ENCODE assay signal across 12 cellular contexts in genomic region chr9:84953252-84953773, GRCh38.
DNase-seq lines count a peak whose midpoint lies in the region; ATAC-seq and TF ChIP-seq lines count a peak whose summit lies in the region.
"Had no signal": no experiment of that assay in that cellular context is flagged by ENCODE, and none has a peak within 500 bp of the region (broad histone marks: within the 10 kb centered on the region; RNA-seq: fewer than 3 reads in every experiment).

No MANE protein-coding gene starts in this region.

- H3K36me3 Mint-ChIP-seq in brain (peaks cover 47% of the 10 kb centered on the region), neural progenitor cell (peaks cover 3% of the 10 kb centered on the region)

- POLR2A ChIA-PET in HEK293 (lab: Yijun Ruan, JAX), result no interaction called here

- H2AFZ ChIP-seq in neural progenitor cell (replicated peaks), result no peak overlapping the region

- H3K79me2 ChIP-seq in neural progenitor cell (ENCODE audit: low read depth), result no peaks in the 10 kb centered on the region

- TF ChIP-seq CTCF in HEK293 (tag by site-specific recombination; IDR thresholded peaks at IDR 0.05) (no peak), brain (conservative IDR thresholded peaks at IDR 0.05) (no peak), dorsolateral prefrontal cortex (IDR thresholded peaks at IDR 0.05 in 54 of 56, conservative IDR thresholded peaks at IDR 0.05 in 2 of 56; ENCODE audit: low read depth in 1 of 56, partially characterized antibody in 56 of 56) (no peak), neural progenitor cell (IDR thresholded peaks at IDR 0.05) (no peak)

- ATAC-seq in HG03460 (IDR thresholded peaks at IDR 0.05; ENCODE audit: unreplicated experiment) (no peak), GM18519 (IDR thresholded peaks at IDR 0.05; ENCODE audit: low FRiP score, unreplicated experiment) (no peak)
- ATAC-seq in activated CD4-positive, CD25-positive, alpha-beta regulatory T cell treated with anti-CD3 and anti-CD28 coated beads, Interleukin-2, amount 50 U/mL, for 24 hours, result no peak
- ATAC-seq: PC-3 had no signal

- no peaks in the 10 kb centered on the region for H3K4me1 ChIP-seq in HEK293 (ENCODE audit: control insufficient read depth, insufficient read depth, low read length)
- peaks cover 16% of the 10 kb centered on the region for H3K4me1 ChIP-seq in neural progenitor cell

- peak overlapping the region in 3 of 5 experiments; percentile 42 to 85 (median 84) for H3K27ac Mint-ChIP-seq in brain
- no peak overlapping the region for H3K27ac Mint-ChIP-seq in neural progenitor cell

- CTCF ChIA-PET in HEK293 (lab: Yijun Ruan, JAX), result interaction anchor here (0.7 to 1.1 kb wide), 2 partner anchors 37 to 38 kb away, joined by 3 read pairs; no protein-coding TSS in a partner anchor

- H3F3A ChIP-seq in neural progenitor cell (ENCODE audit: low read depth), result no peaks in the 10 kb centered on the region

- DNase-seq in dorsolateral prefrontal cortex (no peak), neural progenitor cell (ENCODE audit: low spot score) (no peak)
- no peak for DNase-seq in effector CD8-positive, alpha-beta T cell (lab: John Stamatoyannopoulos, UW)
- DNase-seq: GF-D8, NCI-H2081 treated with DMSO at 0.1 percent for 48 hours had no signal

- H3K4me1 Mint-ChIP-seq in brain, result peaks cover 53% of the 10 kb centered on the region
- peaks cover 32% of the 10 kb centered on the region for H3K4me1 Mint-ChIP-seq in neural progenitor cell

- H3K36me3 ChIP-seq in HEK293 (ENCODE audit: control insufficient read depth in 2 of 2, insufficient read depth in 1 of 2, low read length in 2 of 2), result no peaks in the 10 kb centered on the region
- no peaks in the 10 kb centered on the region for H3K36me3 ChIP-seq in neural progenitor cell

- H3K27ac ChIP-seq in HEK293 (ENCODE audit: extremely low read depth, low read depth, low read length) (no peak overlapping the region), dorsolateral prefrontal cortex (peak overlapping the region in 50 of 59 donors; percentile 3 to 88 (median 63)), neural progenitor cell (no peak overlapping the region)
- H3K27ac ChIP-seq: C4-2B had no signal

- no peak overlapping the region for H3K9ac ChIP-seq in neural progenitor cell

- H3K27me3 Mint-ChIP-seq in brain (no peaks in the 10 kb centered on the region), neural progenitor cell (ENCODE audit: insufficient read depth, low read depth) (peaks cover 6% of the 10 kb centered on the region)

- no peaks in the 10 kb centered on the region for H4K20me1 ChIP-seq in neural progenitor cell (ENCODE audit: low read depth)

- intact Hi-C loops in dorsolateral prefrontal cortex (cut with DNase I), result loop anchor here (5.0 to 10.0 kb wide), 5 partner anchors 69 to 301 kb away; no protein-coding TSS in a partner anchor

- H3K4me3 Mint-ChIP-seq in brain, result no peak overlapping the region
- peak overlapping the region; percentile 19 for H3K4me3 Mint-ChIP-seq in neural progenitor cell

- no peaks in the 10 kb centered on the region for H3K9me3 ChIP-seq in HEK293 (ENCODE audit: control insufficient read depth, insufficient read depth, low read depth, low read length)
- H3K9me3 ChIP-seq in neural progenitor cell (ENCODE audit: low read depth), result no peaks in the 10 kb centered on the region

- H3K9me3 Mint-ChIP-seq in brain, result peaks cover 0 to 9% (median 4%) of the 10 kb centered on the region in 5 experiments
- no peaks in the 10 kb centered on the region for H3K9me3 Mint-ChIP-seq in neural progenitor cell

- peak overlapping the region; percentile 36 for H3K4me2 ChIP-seq in neural progenitor cell

- H3K27me3 ChIP-seq in dorsolateral prefrontal cortex, result no peaks in the 10 kb centered on the region
- peaks cover 7% of the 10 kb centered on the region for H3K27me3 ChIP-seq in neural progenitor cell

- no peak overlapping the region for H3K4me3 ChIP-seq in HEK293 (ENCODE audit: low read depth, low read length)
- peak overlapping the region in 1 of 59 donors; percentile 1 for H3K4me3 ChIP-seq in dorsolateral prefrontal cortex
- no peak overlapping the region for H3K4me3 ChIP-seq in neural progenitor cell

TF ChIP-seq in HEK293, 187 proteins besides CTCF, POLR2A, EP300 and RAD21:
- peak; percentile 51; the same call in 1 of the 2 replicates for TF ChIP-seq ZNF768 (tag by site-specific recombination; IDR thresholded peaks at IDR 0.05)
- no peak for TF ChIP-seq ZNF514 (tag by site-specific recombination; IDR thresholded peaks at IDR 0.05)

Comparison
In these comparisons a context has a peak if more than half of its experiments do, and no peak if none do; other contexts are left out.
1. H3K27ac ChIP-seq: peak in dorsolateral prefrontal cortex (50 of 59); none in HEK293 (single experiment) and neural progenitor cell (single experiment).